Comparison of ENCODE assay signal across 8 cellular contexts in the genomic region with DNA sequence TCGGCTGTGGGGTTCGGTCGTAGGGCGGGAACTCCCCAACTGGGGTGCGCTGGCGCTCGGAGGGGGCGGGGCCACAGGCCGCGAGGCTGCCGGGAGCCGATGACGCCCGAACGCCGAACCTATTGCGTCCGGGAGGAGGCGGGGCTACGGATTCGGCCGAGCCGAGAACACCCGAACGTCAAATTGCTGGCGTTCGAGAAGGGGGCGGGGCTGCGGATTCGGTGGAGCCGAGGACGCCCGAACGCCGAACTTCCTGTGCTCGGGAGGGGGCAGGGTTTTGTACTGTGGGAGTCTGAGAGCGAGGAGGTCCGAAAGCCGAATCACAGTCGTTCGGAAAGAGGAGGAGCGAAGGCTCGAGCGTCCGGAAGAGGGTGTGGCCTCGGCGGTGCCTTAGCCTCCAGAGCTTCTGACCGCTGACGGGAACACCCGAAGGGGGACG. TPM values are rescaled to one million over a fixed set of nuclear protein-coding genes. Genes with fewer than 3 reads are reported as not detected.
DNase-seq lines count a peak whose midpoint lies in the region; ATAC-seq, FAIRE-seq and TF ChIP-seq lines count a peak whose summit lies in the region.

No MANE protein-coding gene starts in this region.

- no peaks in the 10 kb centered on the region for H3K27me3 ChIP-seq in heart left ventricle
- no peaks in the 10 kb centered on the region for H3K27me3 ChIP-seq in transverse colon

- H3K36me3 Mint-ChIP-seq in T-helper 1 cell treated with Interleukin-12 subunit alpha and Interleukin-12 subunit beta and Interleukin-4 antibody, amounts not matched to agents 30 μg/mL and 1 μg/mL, for 36 hours (ENCODE audit: low read depth) = peaks cover 22% of the 10 kb centered on the region

- intact Hi-C loops in heart left ventricle (cut with DNase I) (loop anchor here in 2 of 10 donors (1.0 to 5.0 kb wide), 2 partner anchors 53 to 323 kb away; a partner anchor contains a TSS), transverse colon (cut with DNase I; ENCODE audit: low total_unique reads) (no loop called here)

- peak overlapping the region; percentile 88 to 100 (median 98) for H3K27ac ChIP-seq in heart left ventricle
- H3K27ac ChIP-seq in transverse colon = peak overlapping the region; percentile 92 to 99 (median 95)

- peak overlapping the region; percentile 99 for H3K27ac Mint-ChIP-seq in T-helper 1 cell treated with Interleukin-12 subunit alpha and Interleukin-12 subunit beta and Interleukin-4 antibody, amounts not matched to agents 30 μg/mL and 1 μg/mL, for 36 hours

- peaks cover 0 to 23% (median 17%) of the 10 kb centered on the region in 12 donors for H3K4me1 ChIP-seq in heart left ventricle
- peaks cover 16 to 41% (median 29%) of the 10 kb centered on the region in 4 donors for H3K4me1 ChIP-seq in transverse colon

- DNase-seq in GM12892 (ENCODE audit: insufficient read length) = peak; percentile 71
- DNase-seq in NCI-H1694 (lab: John Stamatoyannopoulos, UW) = peak; percentile 99
- peak; percentile 99 for DNase-seq in amniotic stem cell (lab: John Stamatoyannopoulos, UW)
- DNase-seq in heart left ventricle = peak; percentile 99 to 100 (median 100)
- DNase-seq in pons (ENCODE audit: low spot score) = peak; percentile 99
- peak; percentile 100 for DNase-seq in transverse colon

- no peaks in the 10 kb centered on the region for H3K9me3 ChIP-seq in heart left ventricle
- H3K9me3 ChIP-seq in transverse colon = no peaks in the 10 kb centered on the region

- H3K36me3 ChIP-seq in heart left ventricle (peaks cover 0 to 33% (median 21%) of the 10 kb centered on the region in 9 donors), transverse colon (peaks cover 0 to 15% (median 2%) of the 10 kb centered on the region in 4 donors)

- FAIRE-seq in GM12892 (lab: Jason Lieb, UNC) = no peak

- peak in 1 of 12 donors; percentile 7 for TF ChIP-seq CTCF in heart left ventricle (IDR thresholded peaks at IDR 0.05)
- no peak for TF ChIP-seq CTCF in transverse colon (IDR thresholded peaks at IDR 0.05)

- no peaks in the 10 kb centered on the region for H3K9me3 Mint-ChIP-seq in T-helper 1 cell treated with Interleukin-12 subunit alpha and Interleukin-12 subunit beta and Interleukin-4 antibody, amounts not matched to agents 30 μg/mL and 1 μg/mL, for 36 hours

- H3K27me3 Mint-ChIP-seq in T-helper 1 cell treated with Interleukin-12 subunit alpha and Interleukin-12 subunit beta and Interleukin-4 antibody, amounts not matched to agents 30 μg/mL and 1 μg/mL, for 36 hours (ENCODE audit: low read depth) = no peaks in the 10 kb centered on the region

- no peak for TF ChIP-seq EP300 in transverse colon (IDR thresholded peaks at IDR 0.05; ENCODE audit: low read depth)

- TF ChIP-seq POLR2A in GM12892 (IDR thresholded peaks at IDR 0.05; ENCODE audit: low read depth, low read length) (no peak), heart left ventricle (IDR thresholded peaks at IDR 0.05) (no peak), transverse colon (IDR thresholded peaks at IDR 0.05) (no peak)

- ATAC-seq in HG02938 (IDR thresholded peaks at IDR 0.05; ENCODE audit: unreplicated experiment) = peak; percentile 50
- ATAC-seq in heart left ventricle = peak; percentile 78 to 83 (median 79)

- WGBS in heart left ventricle, 4 donors = 0 to 1% (median 0%) methylated on average over 13 to 51 of the region's 51 CpGs
- WGBS in transverse colon (ENCODE audit: low coverage in 1 of 2), 2 donors = 0% methylated on average over 33 of the region's 51 CpGs; no CpG with 5 or more reads in 1 of the 2 donors

- H3K4me3 ChIP-seq in heart left ventricle = peak overlapping the region; percentile 68 to 92 (median 86)
- H3K4me3 ChIP-seq in transverse colon = peak overlapping the region; percentile 56 to 97 (median 78)

- H3K4me3 Mint-ChIP-seq in T-helper 1 cell treated with Interleukin-12 subunit alpha and Interleukin-12 subunit beta and Interleukin-4 antibody, amounts not matched to agents 30 μg/mL and 1 μg/mL, for 36 hours = peak overlapping the region; percentile 90

- in situ Hi-C loops in transverse colon (cut with MboI; ENCODE audit: low pct_ligation_motif_present in 1 of 4, low pct_unique_long_range_greater_than_20kb in 1 of 4, low sequenced_read_pairs in 3 of 4) = no loop called here

- H3K4me1 Mint-ChIP-seq in T-helper 1 cell treated with Interleukin-12 subunit alpha and Interleukin-12 subunit beta and Interleukin-4 antibody, amounts not matched to agents 30 μg/mL and 1 μg/mL, for 36 hours (ENCODE audit: low read depth) = peaks cover 34% of the 10 kb centered on the region

RNA-seq across cellular contexts. Expression of a gene that starts 0.6 kb away (rescaled TPM):
- polyA plus RNA-seq in GM12892 (2012; ENCODE audit: missing spikeins) = 11.7 TPM
- total RNA-seq in heart left ventricle (10 to 100 TPM; 13.2 to 48.9 (median 23.5) TPM), transverse colon (100 to 1,000 TPM in 1 of 4 donors, 10 to 100 TPM in 3; 62.0 to 138 (median 65.9) TPM)
- 10 to 100 TPM; 10.2 to 35.1 TPM for polyA plus RNA-seq in heart left ventricle

RNA-seq across cellular contexts. Expression of a gene that starts 1.1 kb away (rescaled TPM):
- polyA plus RNA-seq in GM12892 (2012; ENCODE audit: missing spikeins) = 9.9 TPM
- total RNA-seq in heart left ventricle (10 to 100 TPM; 11.3 to 37.3 (median 19.6) TPM), transverse colon (100 to 1,000 TPM; 180 to 249 (median 218) TPM)
- 10 to 100 TPM in 1 of 2 donors, 1 to 10 TPM in 1; 9.8 to 25.6 TPM for polyA plus RNA-seq in heart left ventricle

RNA-seq across cellular contexts. Expression of a gene that starts 10.1 kb away (rescaled TPM):
- 4,059 TPM for polyA plus RNA-seq in GM12892 (2012; ENCODE audit: missing spikeins)
- 100 to 1,000 TPM; 551 to 937 (median 684) TPM for total RNA-seq in heart left ventricle
- polyA plus RNA-seq in heart left ventricle = 1,000 to 10,000 TPM; 1,306 to 2,068 TPM
- 1,000 to 10,000 TPM in 3 of 4 donors, 100 to 1,000 TPM in 1; 912 to 1,639 (median 1,317) TPM for total RNA-seq in transverse colon

RNA-seq across cellular contexts. Expression of a gene that starts 17.6 kb away (rescaled TPM):
- 0.42 TPM for polyA plus RNA-seq in GM12892 (2012; ENCODE audit: missing spikeins)
- 1 to 10 TPM in 7 of 9 donors, under 1 TPM in 1, not detected in 1; 0.58 to 4.5 (median 2.1) TPM for total RNA-seq in heart left ventricle
- polyA plus RNA-seq in heart left ventricle = 1 to 10 TPM; 1.2 to 3.6 TPM
- total RNA-seq in transverse colon = 100 to 1,000 TPM in 3 of 4 donors, 10 to 100 TPM in 1; 91.5 to 386 (median 180) TPM

RNA-seq across cellular contexts. Expression of a gene that starts 31.0 kb away (rescaled TPM):
- 3.1 TPM for polyA plus RNA-seq in GM12892 (2012; ENCODE audit: missing spikeins)
- total RNA-seq in heart left ventricle = 1 to 10 TPM; 5.4 to 8.7 (median 6.8) TPM
- 10 to 100 TPM; 14.4 to 18.6 TPM for polyA plus RNA-seq in heart left ventricle
- total RNA-seq in transverse colon = 10 to 100 TPM in 1 of 4 donors, 1 to 10 TPM in 3; 3.4 to 11.1 (median 5.8) TPM

Comparison
In these comparisons a context has a peak if more than half of its experiments do, and no peak if none do; other contexts are left out.
1. Peak in every context shown above with its lines: DNase-seq, ATAC-seq, H3K4me3 ChIP-seq and H3K27ac ChIP-seq.
2. RNA of a gene that starts 1.1 kb away (total RNA-seq): 180 to 249 TPM in transverse colon; 11.3 to 37.3 TPM in heart left ventricle; every median in the first group is over 4 times any median in the second.